2 cellular contexts compared by ENCODE assay signal in genomic region chr5:150164211-150164610, GRCh38.
TF ChIP-seq lines count a peak whose summit lies in the region.

No MANE protein-coding gene starts in this region.

TF ChIP-seq in HCT116, 20 proteins besides CTCF, POLR2A, EP300 and RAD21:
- TF ChIP-seq SP1 (IDR thresholded peaks at IDR 0.05; ENCODE audit: low read depth) (no peak), EZH2 (IDR thresholded peaks at IDR 0.05) (no peak), ZNF274 (IDR thresholded peaks at IDR 0.05; ENCODE audit: low read depth, low read length) (no peak)

TF ChIP-seq in K562, 482 proteins besides CTCF, POLR2A, EP300 and RAD21:
- TF ChIP-seq ZBTB9 (CRISPR knock-in tag; IDR thresholded peaks at IDR 0.05): no peak
